In the genomic region with DNA sequence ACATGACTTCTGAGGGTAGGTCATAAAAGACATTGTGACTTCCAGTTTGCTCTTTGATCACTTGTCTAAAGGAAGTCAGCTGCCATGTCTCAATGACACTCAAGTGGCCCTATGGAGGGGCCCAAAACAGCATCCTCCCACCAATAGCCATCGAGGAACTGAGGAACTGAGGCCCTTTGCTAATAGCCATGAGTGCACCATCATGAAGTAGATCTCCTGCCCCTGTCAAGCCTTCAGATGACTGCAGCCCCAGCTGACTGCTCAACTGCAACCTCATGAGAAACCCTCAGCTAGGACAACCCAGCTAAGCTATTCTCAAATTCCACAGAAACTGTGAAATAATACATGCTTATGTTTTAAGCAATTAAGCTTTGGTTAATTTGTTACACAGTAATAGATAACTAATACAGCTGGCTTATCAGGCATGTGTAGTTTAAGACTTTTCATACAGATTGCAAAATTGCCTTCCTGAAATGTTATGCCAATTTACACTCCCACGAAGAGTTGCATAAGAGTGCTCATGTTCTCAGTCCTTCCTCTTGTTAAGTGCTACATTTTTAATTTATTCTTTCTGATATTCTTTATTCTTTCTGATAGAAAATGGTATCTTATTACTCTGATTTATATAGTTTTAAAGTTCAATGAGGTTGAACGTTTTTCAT, we compare ENCODE assay signal across 22 cellular contexts.
DNase-seq lines count a peak whose midpoint lies in the region; ATAC-seq and TF ChIP-seq lines count a peak whose summit lies in the region.
"Had no signal": no experiment of that assay in that cellular context is flagged by ENCODE, and none has a peak within 500 bp of the region (broad histone marks: within the 10 kb centered on the region; RNA-seq: fewer than 3 reads in every experiment).

No MANE protein-coding gene starts in this region.

- no peaks in the 10 kb centered on the region for H3K36me3 ChIP-seq in PC-3 (ENCODE audit: low read depth, low read length)
- H3K36me3 ChIP-seq in A673 (ENCODE audit: insufficient read depth, low read length, poor library complexity, severe bottlenecking) = no peaks in the 10 kb centered on the region
- H3K36me3 ChIP-seq: gastroesophageal sphincter, thyroid gland had no signal

- no peaks in the 10 kb centered on the region for H3K9me3 Mint-ChIP-seq in osteocyte (ENCODE audit: unreplicated experiment)
- H3K9me3 Mint-ChIP-seq: T-helper 1 cell treated with Interleukin-12 subunit alpha and Interleukin-12 subunit beta and Interleukin-4 antibody, amounts not matched to agents 30 μg/mL and 1 μg/mL, for 36 hours had no signal

- no peaks in the 10 kb centered on the region for H3F3A ChIP-seq in PC-3 (ENCODE audit: low read length, unreplicated experiment)

- H3K4me2 ChIP-seq in PC-3 (ENCODE audit: low read length) = no peak overlapping the region

- H3K4me1 ChIP-seq in PC-3 (ENCODE audit: insufficient read depth, low read length) (peaks cover 20% of the 10 kb centered on the region), A673 (ENCODE audit: insufficient read depth, low read length, poor library complexity, severe bottlenecking) (no peaks in the 10 kb centered on the region)
- H3K4me1 ChIP-seq: gastroesophageal sphincter, thyroid gland had no signal

- H3K9me3 ChIP-seq in PC-3 (ENCODE audit: low read length) = no peaks in the 10 kb centered on the region
- H3K9me3 ChIP-seq in A673 (ENCODE audit: low read depth, low read length, poor library complexity, severe bottlenecking) = no peaks in the 10 kb centered on the region
- H3K9me3 ChIP-seq: thyroid gland had no signal

- DNase-seq in GM03348 (ENCODE audit: low spot score) = peak; percentile 21
- no peak for DNase-seq in PC-3
- DNase-seq in choroid plexus epithelial cell (ENCODE audit: low read depth) = peak; percentile 32
- DNase-seq in osteocyte (ENCODE audit: extremely low spot score, unreplicated experiment) = no peak
- no peak for DNase-seq in DMS79 (lab: John Stamatoyannopoulos, UW)
- no peak for DNase-seq in NCI-H128 (lab: John Stamatoyannopoulos, UW; ENCODE audit: unreplicated experiment)
- no peak for DNase-seq in A673 (ENCODE audit: low spot score)
- no peak for DNase-seq in A172 (ENCODE audit: low spot score)
- DNase-seq: activated CD4-positive, CD25-positive, alpha-beta regulatory T cell; activated naive CD4-positive, alpha-beta T cell; DMS 273 treated with DMSO at 0.1 percent for 48 hours; NCI-H146; NCI-H524 treated with DMSO at 0.1 percent for 48 hours; retina; stimulated activated CD4-positive, alpha-beta T cell treated with anti-CD3 and anti-CD28 coated beads, Interleukin-2, amount 100 ng/mL, for 48 hours; stimulated activated CD8-positive, alpha-beta memory T cell treated with anti-CD3 and anti-CD28 coated beads, Interleukin-4, amount 100 ng/mL, for 48 hours; thyroid gland had no signal

- H3K4me3 ChIP-seq in PC-3 (ENCODE audit: low read length) = no peak overlapping the region
- no peak overlapping the region for H3K4me3 ChIP-seq in choroid plexus epithelial cell (ENCODE audit: low read depth, low read length)
- no peak overlapping the region for H3K4me3 ChIP-seq in A673 (ENCODE audit: low read depth, low read length, poor library complexity, severe bottlenecking)
- H3K4me3 ChIP-seq: gastroesophageal sphincter, thyroid gland had no signal

- TF ChIP-seq CTCF in PC-3 (conservative IDR thresholded peaks at IDR 0.05; ENCODE audit: low read depth, low read length) (no peak), choroid plexus epithelial cell (conservative IDR thresholded peaks at IDR 0.05; ENCODE audit: low read depth, low read length) (no peak), osteocyte (IDR thresholded peaks at IDR 0.05) (no peak), A673 (conservative IDR thresholded peaks at IDR 0.05; ENCODE audit: low read depth, low read length) (no peak)

- CTCF ChIA-PET in PC-3 (lab: Charles Lee) (interaction anchor here (0.7 to 0.9 kb wide), 2 partner anchors 57 to 200 kb away, joined by 4 read pairs; no protein-coding TSS in a partner anchor), A673 (lab: Charles Lee) (no interaction called here)

- H3K4me1 Mint-ChIP-seq in osteocyte (ENCODE audit: unreplicated experiment) = peaks cover 29% of the 10 kb centered on the region
- H3K4me1 Mint-ChIP-seq: B cell had no signal

- H3K27me3 Mint-ChIP-seq in osteocyte (ENCODE audit: unreplicated experiment) = no peaks in the 10 kb centered on the region

- H3K36me3 Mint-ChIP-seq in osteocyte (ENCODE audit: unreplicated experiment) = no peaks in the 10 kb centered on the region
- H3K36me3 Mint-ChIP-seq: brain had no signal

- H3K27ac Mint-ChIP-seq in osteocyte (ENCODE audit: unreplicated experiment) = peak overlapping the region; percentile 81
- H3K27ac Mint-ChIP-seq: B cell; T-helper 1 cell treated with Interleukin-12 subunit alpha and Interleukin-12 subunit beta and Interleukin-4 antibody, amounts not matched to agents 30 μg/mL and 1 μg/mL, for 36 hours had no signal

- H3K9me2 ChIP-seq in PC-3 (replicated peaks; ENCODE audit: low read length) = no peaks in the 10 kb centered on the region

- no peak overlapping the region for H3K9ac ChIP-seq in PC-3 (ENCODE audit: low read length)

- 0 out of 2 replicates have a peak overlapping the region, but pooled peaks have one; percentile 2 for H3K27ac ChIP-seq in PC-3 (ENCODE audit: low read length)
- H3K27ac ChIP-seq in A673 (ENCODE audit: low read depth, low read length, poor library complexity, severe bottlenecking) = no peak overlapping the region
- H3K27ac ChIP-seq: gastroesophageal sphincter, thyroid gland had no signal

- H4K20me1 ChIP-seq in PC-3 (ENCODE audit: low read length) = no peaks in the 10 kb centered on the region

- intact Hi-C loops in PC-3 (cut with micrococcal nuclease) = loop anchor here (2.0 kb wide), 2 partner anchors 20 to 58 kb away; no protein-coding TSS in a partner anchor
- intact Hi-C loops in A673 (cut with micrococcal nuclease; ENCODE audit: unreplicated experiment) = no loop called here

- H3K79me2 ChIP-seq in PC-3 (ENCODE audit: low read length) = no peaks in the 10 kb centered on the region

- H3K27me3 ChIP-seq in PC-3 (ENCODE audit: low read length) = no peaks in the 10 kb centered on the region
- no peaks in the 10 kb centered on the region for H3K27me3 ChIP-seq in A673 (replicated peaks; ENCODE audit: insufficient read depth, low read depth, low read length, poor library complexity)
- H3K27me3 ChIP-seq: gastroesophageal sphincter, thyroid gland had no signal

- H3K4me3 Mint-ChIP-seq in osteocyte (ENCODE audit: unreplicated experiment) = no peak overlapping the region
- H3K4me3 Mint-ChIP-seq: B cell; brain; neural crest cell; T-helper 1 cell treated with Interleukin-12 subunit alpha and Interleukin-12 subunit beta and Interleukin-4 antibody, amounts not matched to agents 30 μg/mL and 1 μg/mL, for 36 hours had no signal

- BruUV-seq in PC-3 (replicated peaks; lab: Mats Ljungman, UMichigan) (no TSS peak), A673 (replicated peaks; lab: Mats Ljungman, UMichigan) (no TSS peak)

- POLR2A ChIA-PET in PC-3 (lab: Charles Lee; ENCODE audit: unreplicated experiment) = no interaction called here
- POLR2A ChIA-PET in A673 (lab: Charles Lee; ENCODE audit: low non-redundant PET) = no interaction called here

- no peak for ATAC-seq in PC-3
- ATAC-seq: gastroesophageal sphincter had no signal

- H2AFZ ChIP-seq in PC-3 (ENCODE audit: low read length) = peak overlapping the region; percentile 15; the same call in 1 of the 2 replicates

Comparison
In these comparisons a context has a peak if more than half of its experiments do, and no peak if none do; other contexts are left out.
1. DNase-seq: peak in GM03348 (single experiment) and choroid plexus epithelial cell (single experiment); none in PC-3 (single experiment), osteocyte (single experiment), DMS79 (single experiment), NCI-H128 (single experiment), A673 (single experiment) and A172 (single experiment).